ENCODE assay signal across 23 cellular contexts in genomic region chr14:45211295-45211694, GRCh38.
"Had no signal": no experiment of that assay in that cellular context is flagged by ENCODE, and none has a peak within 500 bp of the region (broad histone marks: within the 10 kb centered on the region; RNA-seq: fewer than 3 reads in every experiment).

No MANE protein-coding gene starts in this region.

- H3K4me1 Mint-ChIP-seq: activated naive CD4-positive, alpha-beta T cell treated with anti-CD3 and anti-CD28 coated beads, Interleukin-2, amount 10 ng/mL, durations not matched to agents 7 days and 5 days; brain had no signal

- H3K27me3 ChIP-seq: neural progenitor cell, right atrium auricular region, spleen, vagina had no signal

- H3K27ac Mint-ChIP-seq: activated naive CD4-positive, alpha-beta T cell treated with anti-CD3 and anti-CD28 coated beads, Interleukin-2, amount 10 ng/mL, durations not matched to agents 7 days and 5 days; brain; neural progenitor cell; type B pancreatic cell had no signal

- H3K9me3 ChIP-seq: prostate gland, right atrium auricular region, spleen, thoracic aorta, vagina had no signal

- H3K27me3 Mint-ChIP-seq: activated naive CD4-positive, alpha-beta T cell treated with anti-CD3 and anti-CD28 coated beads, Interleukin-2, amount 10 ng/mL, durations not matched to agents 7 days and 5 days; brain; naive thymus-derived CD4-positive, alpha-beta T cell; type B pancreatic cell had no signal

- H3K9ac ChIP-seq: neural progenitor cell had no signal

- DNase-seq: activated CD4-positive, alpha-beta T cell treated with anti-CD3 and anti-CD28 coated beads for 4 hours; activated CD4-positive, alpha-beta T cell treated with anti-CD3 and anti-CD28 coated beads, Interleukin-2, amount 50 U/mL, for 48 hours; activated CD4-positive, CD25-positive, alpha-beta regulatory T cell; activated CD8-positive, alpha-beta memory T cell treated with anti-CD3 and anti-CD28 coated beads, Interleukin-2, amount 50 U/mL, for 48 hours; activated effector memory CD4-positive, alpha-beta T cell treated with Interleukin-2 at 50 U/mL for 16 hours; activated naive CD4-positive, alpha-beta T cell treated with anti-CD3 and anti-CD28 coated beads, Interleukin-2, amount 10 ng/mL, durations not matched to agents 7 days and 5 days; activated T-cell treated with anti-CD3 and anti-CD28 coated beads, Interleukin-2, amount 50 U/mL, for 48 hours; amygdala; caudate nucleus; dermis blood vessel endothelial cell; effector CD8-positive, alpha-beta T cell; foreskin melanocyte; naive thymus-derived CD4-positive, alpha-beta T cell; spleen; stimulated activated CD4-positive, alpha-beta T cell treated with anti-CD3 and anti-CD28 coated beads, Interleukin-4, amount 100 ng/mL, for 1 hour; stimulated activated naive CD4-positive, alpha-beta T cell treated with Interleukin-2 at 50 U/mL for 16 hours had no signal

- H3K4me3 Mint-ChIP-seq: activated naive CD4-positive, alpha-beta T cell treated with anti-CD3 and anti-CD28 coated beads, Interleukin-2, amount 10 ng/mL, durations not matched to agents 7 days and 5 days; brain; naive thymus-derived CD4-positive, alpha-beta T cell; neural progenitor cell; type B pancreatic cell had no signal

- H3K4me1 ChIP-seq: neural progenitor cell, prostate gland, right atrium auricular region, spleen, vagina had no signal

- H3K27ac ChIP-seq: neural progenitor cell, prostate gland, right atrium auricular region, spleen, thoracic aorta, vagina had no signal

- H3K9me3 Mint-ChIP-seq: activated naive CD4-positive, alpha-beta T cell treated with anti-CD3 and anti-CD28 coated beads, Interleukin-2, amount 10 ng/mL, durations not matched to agents 7 days and 5 days; brain; naive thymus-derived CD4-positive, alpha-beta T cell; neural progenitor cell; type B pancreatic cell had no signal

- H3K36me3 ChIP-seq: prostate gland, right atrium auricular region had no signal

- H3K4me3 ChIP-seq: neural progenitor cell, prostate gland, right atrium auricular region, spleen, thoracic aorta, vagina had no signal
